8 cellular contexts compared by ENCODE assay signal in the genomic region with DNA sequence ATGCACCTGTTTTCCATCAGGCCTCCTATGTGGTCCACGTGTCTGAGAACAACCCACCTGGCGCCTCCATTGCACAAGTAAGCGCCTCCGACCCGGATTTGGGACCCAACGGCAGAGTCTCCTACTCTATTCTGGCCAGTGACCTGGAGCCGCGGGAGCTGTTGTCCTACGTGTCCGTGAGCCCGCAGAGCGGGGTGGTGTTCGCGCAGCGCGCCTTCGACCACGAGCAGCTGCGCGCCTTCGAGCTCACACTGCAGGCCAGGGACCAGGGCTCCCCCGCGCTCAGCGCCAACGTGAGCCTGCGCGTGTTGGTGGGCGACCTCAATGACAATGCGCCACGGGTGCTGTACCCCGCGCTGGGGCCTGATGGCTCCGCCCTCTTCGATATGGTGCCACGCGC. TPM values are rescaled to one million over a fixed set of nuclear protein-coding genes. Genes with fewer than 3 reads are reported as not detected.
"Had no signal": no experiment of that assay in that cellular context is flagged by ENCODE, and none has a peak within 500 bp of the region (broad histone marks: within the 10 kb centered on the region; RNA-seq: fewer than 3 reads in every experiment).

No MANE protein-coding gene starts in this region.

- H3K27ac ChIP-seq: HL-60 had no signal

- DNase-seq: IMR-90, KBM-7, KG1 had no signal

- H3K4me3 Mint-ChIP-seq: IgD-negative memory B cell had no signal

- ATAC-seq: HepG2, K562 had no signal

- H3K4me3 ChIP-seq: K562 had no signal

RNA-seq across cellular contexts. Expression of a gene that starts 3.2 kb away (rescaled TPM):
- total RNA-seq: HT-29 had no signal

RNA-seq across cellular contexts. Expression of a gene that starts 8.0 kb away (rescaled TPM):
- total RNA-seq: HepG2 had no signal

RNA-seq across cellular contexts. Expression of a gene that starts 8.2 kb away (rescaled TPM):
- total RNA-seq: HT-29 had no signal
